ENCODE assay signal across 9 cellular contexts in the genomic region with DNA sequence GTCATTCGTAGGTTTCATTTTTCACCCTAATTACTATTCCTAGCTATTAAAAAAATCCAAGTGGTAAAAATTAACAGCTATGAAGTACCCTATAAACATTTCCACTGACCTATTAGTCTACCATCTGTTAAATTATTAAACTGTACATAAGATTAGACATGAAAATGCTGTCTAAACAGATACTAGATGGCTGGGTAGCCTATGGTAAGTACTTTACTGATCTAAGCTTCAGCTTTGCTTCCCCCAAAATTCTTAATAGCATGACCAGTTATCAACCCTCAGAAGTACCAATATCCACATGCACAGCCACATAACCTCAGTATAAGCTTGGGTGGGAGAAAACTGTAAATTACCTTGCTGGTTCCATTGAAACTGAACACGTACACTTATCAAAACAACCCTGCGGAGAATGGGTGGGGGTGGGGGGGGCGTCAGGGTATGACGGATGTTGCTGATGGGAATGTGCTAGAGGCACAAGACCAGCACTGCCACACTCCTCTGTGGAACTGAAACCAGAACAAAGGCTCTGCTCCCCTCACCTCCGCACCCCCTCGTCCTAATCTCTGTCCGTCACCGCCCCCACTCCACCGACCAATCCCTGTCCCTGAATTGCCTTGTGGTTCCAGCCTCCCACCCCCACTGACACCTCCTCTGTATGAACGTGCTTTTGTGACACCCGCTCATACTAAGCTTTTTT. TPM values are rescaled to one million over a fixed set of nuclear protein-coding genes. Genes with fewer than 3 reads are reported as not detected.
DNase-seq lines count a peak whose midpoint lies in the region; ATAC-seq, FAIRE-seq and TF ChIP-seq lines count a peak whose summit lies in the region.
"Had no signal": no experiment of that assay in that cellular context is flagged by ENCODE, and none has a peak within 500 bp of the region (broad histone marks: within the 10 kb centered on the region; RNA-seq: fewer than 3 reads in every experiment).

No MANE protein-coding gene starts in this region.

- peaks cover 98% of the 10 kb centered on the region for H3K79me2 ChIP-seq in SU-DHL-6 (ENCODE audit: insufficient read depth, low read length)

- WGBS in pancreas, 2 donors: 49 to 58% methylated on average over 12 of the region's 12 CpGs

- no peaks in the 10 kb centered on the region for H3K36me3 ChIP-seq in SU-DHL-6 (ENCODE audit: low read length)
- no peaks in the 10 kb centered on the region for H3K36me3 ChIP-seq in pancreas
- H3K36me3 ChIP-seq in breast epithelium: no peaks in the 10 kb centered on the region

- H3K27me3 Mint-ChIP-seq in activated naive CD4-positive, alpha-beta T cell treated with anti-CD3 and anti-CD28 coated beads, Interleukin-2, amount 50 U/mL, for 24 hours: no peaks in the 10 kb centered on the region

- peak overlapping the region; percentile 50 for H3K9ac ChIP-seq in SU-DHL-6 (ENCODE audit: low read length)

- ATAC-seq in HG02840 (IDR thresholded peaks at IDR 0.05; ENCODE audit: low FRiP score, unreplicated experiment) (peak; percentile 51), pancreas (peak; percentile 36 to 67 (median 60))

- H4K20me1 ChIP-seq in SU-DHL-6 (ENCODE audit: low read depth, low read length): no peaks in the 10 kb centered on the region; the same call in 1 of the 2 replicates

- no peaks in the 10 kb centered on the region for H3K27me3 ChIP-seq in SU-DHL-6 (ENCODE audit: low read length)
- H3K27me3 ChIP-seq in pancreas: no peaks in the 10 kb centered on the region
- no peaks in the 10 kb centered on the region for H3K27me3 ChIP-seq in breast epithelium

- H3F3A ChIP-seq in SU-DHL-6 (ENCODE audit: insufficient read depth): peaks cover 67% of the 10 kb centered on the region

- no peaks in the 10 kb centered on the region for H3K9me3 ChIP-seq in SU-DHL-6 (ENCODE audit: insufficient read depth, low read length)
- no peaks in the 10 kb centered on the region for H3K9me3 ChIP-seq in pancreas
- no peaks in the 10 kb centered on the region for H3K9me3 ChIP-seq in breast epithelium

- H2AFZ ChIP-seq in SU-DHL-6 (ENCODE audit: low read depth, low read length, severe bottlenecking): no peak overlapping the region

- peak overlapping the region; percentile 94 for H3K27ac ChIP-seq in SU-DHL-6 (ENCODE audit: low read depth, low read length)
- peak overlapping the region in 1 of 4 donors; percentile 23 for H3K27ac ChIP-seq in pancreas
- H3K27ac ChIP-seq in breast epithelium: no peak overlapping the region
- H3K27ac ChIP-seq: epithelial cell of prostate had no signal

- DNase-seq in GM18507 (ENCODE audit: extremely low spot score, insufficient read length, low read depth) (peak; percentile 65), pancreas (no peak), breast epithelium (ENCODE audit: low spot score in 2 of 2) (no peak), RKO (ENCODE audit: low spot score) (no peak), islet precursor cell (no peak)

- FAIRE-seq in GM18507 (lab: Jason Lieb, UNC) (peak; percentile 97), pancreas (lab: Jason Lieb, UNC) (no peak)

- H3K4me3 Mint-ChIP-seq in activated naive CD4-positive, alpha-beta T cell treated with anti-CD3 and anti-CD28 coated beads, Interleukin-2, amount 50 U/mL, for 24 hours: peak overlapping the region; percentile 1

- H3K9me3 Mint-ChIP-seq in activated naive CD4-positive, alpha-beta T cell treated with anti-CD3 and anti-CD28 coated beads, Interleukin-2, amount 50 U/mL, for 24 hours: no peaks in the 10 kb centered on the region

- peak overlapping the region; percentile 96 for H3K4me2 ChIP-seq in SU-DHL-6 (ENCODE audit: low read depth, low read length, poor library complexity, severe bottlenecking)

- H3K9me2 ChIP-seq in SU-DHL-6 (replicated peaks; ENCODE audit: insufficient read depth, low read length): no peaks in the 10 kb centered on the region

- H3K4me1 ChIP-seq in pancreas: peaks cover 9 to 36% (median 25%) of the 10 kb centered on the region in 3 donors
- H3K4me1 ChIP-seq in breast epithelium: no peaks in the 10 kb centered on the region

- no peak overlapping the region for H3K4me3 ChIP-seq in SU-DHL-6 (ENCODE audit: insufficient read depth, low read length, poor library complexity, severe bottlenecking)
- H3K4me3 ChIP-seq in pancreas: no peak overlapping the region
- no peak overlapping the region for H3K4me3 ChIP-seq in breast epithelium

- H3K4me1 Mint-ChIP-seq in activated naive CD4-positive, alpha-beta T cell treated with anti-CD3 and anti-CD28 coated beads, Interleukin-2, amount 50 U/mL, for 24 hours: peaks cover 40% of the 10 kb centered on the region

- no peak overlapping the region for H3K27ac Mint-ChIP-seq in activated naive CD4-positive, alpha-beta T cell treated with anti-CD3 and anti-CD28 coated beads, Interleukin-2, amount 50 U/mL, for 24 hours

- peaks cover 2% of the 10 kb centered on the region for H3K36me3 Mint-ChIP-seq in activated naive CD4-positive, alpha-beta T cell treated with anti-CD3 and anti-CD28 coated beads, Interleukin-2, amount 50 U/mL, for 24 hours

- intact Hi-C loops in pancreas (cut with DNase I): no loop called here
- intact Hi-C loops in breast epithelium (cut with DNase I; ENCODE audit: low total_unique reads): loop anchor here (10.0 kb wide), 1 partner anchor 1366 kb away; no protein-coding TSS in a partner anchor

- TF ChIP-seq CTCF in SU-DHL-6 (IDR thresholded peaks at IDR 0.05; ENCODE audit: insufficient read depth, low read length, poor library complexity, severe bottlenecking): no peak
- no peak for TF ChIP-seq CTCF in pancreas (IDR thresholded peaks at IDR 0.05)
- no peak for TF ChIP-seq CTCF in breast epithelium (IDR thresholded peaks at IDR 0.05)

- TF ChIP-seq POLR2A in breast epithelium (IDR thresholded peaks at IDR 0.05): no peak

RNA-seq across cellular contexts. Expression of a gene that starts 45.3 kb away (rescaled TPM):
- 10 to 100 TPM in 3 of 6 donors, 1 to 10 TPM in 3; 7.4 to 28.2 (median 9.6) TPM for total RNA-seq in pancreas
- polyA plus RNA-seq in pancreas: 1 to 10 TPM; 5.1 to 7.7 TPM
- total RNA-seq in breast epithelium: 10 to 100 TPM; 16.8 to 33.8 (median 22.1) TPM
